12 cellular contexts compared by ENCODE assay signal in the genomic region with DNA sequence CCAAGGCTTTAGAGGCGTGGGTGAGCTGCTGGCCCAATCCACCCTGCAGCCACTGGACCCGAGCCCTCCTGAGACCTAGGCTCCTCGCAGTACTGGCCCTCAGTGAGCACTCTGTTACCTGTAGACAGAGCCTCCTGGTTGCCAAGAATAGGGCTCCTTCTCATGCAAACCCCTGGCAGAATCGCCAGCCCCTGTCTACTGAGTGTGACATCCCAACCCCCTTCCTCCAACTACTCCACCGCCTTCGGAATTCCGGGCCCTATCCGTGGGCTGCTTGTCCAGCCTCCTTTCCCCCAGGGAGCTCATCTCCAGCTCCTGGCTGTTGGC. TPM values are rescaled to one million over a fixed set of nuclear protein-coding genes. Genes with fewer than 3 reads are reported as not detected.
"Had no signal": no experiment of that assay in that cellular context is flagged by ENCODE, and none has a peak within 500 bp of the region (broad histone marks: within the 10 kb centered on the region; RNA-seq: fewer than 3 reads in every experiment).

No MANE protein-coding gene starts in this region.

- H3K9me3 ChIP-seq: colonic mucosa, SJCRH30, thyroid gland had no signal

- H3K27me3 ChIP-seq: colonic mucosa, neural progenitor cell, SJCRH30, thyroid gland had no signal

- H3K36me3 ChIP-seq: colonic mucosa, gastroesophageal sphincter, neural progenitor cell, SJCRH30, thyroid gland had no signal

- H3K4me3 ChIP-seq: colonic mucosa, gastroesophageal sphincter, neural progenitor cell, SJCRH30, skin epidermis, thyroid gland had no signal

- H3K4me1 ChIP-seq: colonic mucosa, thyroid gland had no signal

- DNase-seq: activated CD4-positive, alpha-beta T cell treated with anti-CD3 and anti-CD28 coated beads for 4 hours; activated gamma-delta T cell treated with Interleukin-2 at 50 U/mL for 16 hours; activated T-cell treated with anti-CD3 and anti-CD28 coated beads, Interleukin-2, amount 50 U/mL, for 24 hours; colonic mucosa; effector CD4-positive, alpha-beta T cell; retina; thyroid gland had no signal

- H3K27ac ChIP-seq: colonic mucosa, gastroesophageal sphincter, neural progenitor cell, SJCRH30, thyroid gland had no signal

- H3K36me3 Mint-ChIP-seq: neural progenitor cell had no signal

- H3K4me3 Mint-ChIP-seq: activated T-cell treated with anti-CD3 and anti-CD28 coated beads, Interleukin-2, amount 50 U/mL, for 24 hours; neural progenitor cell had no signal

- H3K9me3 Mint-ChIP-seq: activated T-cell treated with anti-CD3 and anti-CD28 coated beads, Interleukin-2, amount 50 U/mL, for 24 hours had no signal

- H3K27ac Mint-ChIP-seq: activated T-cell treated with anti-CD3 and anti-CD28 coated beads, Interleukin-2, amount 50 U/mL, for 24 hours; neural progenitor cell had no signal

RNA-seq across cellular contexts. Expression of a gene that starts 23.8 kb away (rescaled TPM):
- total RNA-seq: activated CD8-positive, alpha-beta memory T cell treated with anti-CD3 and anti-CD28 coated beads for 36 hours had no signal
